9 cellular contexts compared by ENCODE assay signal in the genomic region with DNA sequence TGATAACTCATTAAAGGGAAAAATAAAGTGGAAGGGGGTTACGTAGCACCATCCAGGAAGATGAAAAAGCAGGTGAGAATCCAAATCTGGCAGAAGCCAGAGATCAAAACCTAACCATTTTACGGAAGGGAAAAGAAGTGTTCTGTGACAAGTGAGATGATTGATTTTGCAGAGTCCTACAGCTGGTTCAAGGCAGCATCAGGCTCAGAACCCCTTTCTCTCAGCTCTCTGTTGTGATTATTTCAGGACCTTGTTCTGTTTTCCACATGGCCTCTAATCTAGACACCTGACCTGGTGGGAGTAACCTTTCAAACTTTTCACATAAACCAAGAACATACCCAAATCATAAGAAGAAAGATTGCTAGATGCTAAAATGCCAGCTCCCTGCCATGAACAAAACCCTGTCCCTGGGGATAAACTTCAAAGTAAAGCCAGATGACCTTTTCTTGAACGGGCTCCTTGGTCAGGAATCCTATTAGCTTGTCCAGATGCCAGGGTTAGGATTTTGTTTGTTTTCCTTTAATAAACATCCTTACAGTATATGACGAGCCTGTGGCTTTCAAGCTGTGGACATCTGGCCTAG. TPM values are rescaled to one million over a fixed set of nuclear protein-coding genes. Genes with fewer than 3 reads are reported as not detected.
DNase-seq lines count a peak whose midpoint lies in the region; ATAC-seq and TF ChIP-seq lines count a peak whose summit lies in the region.
"Had no signal": no experiment of that assay in that cellular context is flagged by ENCODE, and none has a peak within 500 bp of the region (broad histone marks: within the 10 kb centered on the region; RNA-seq: fewer than 3 reads in every experiment).

No MANE protein-coding gene starts in this region.

- peak overlapping the region; percentile 97 for H3K27ac Mint-ChIP-seq in stimulated activated naive CD8-positive, alpha-beta T cell treated with anti-CD3 and anti-CD28 coated beads, Interleukin-15, Interleukin-2, amounts not matched to agents 100 ng/mL and 50 ng/mL, for 24 hours
- peak overlapping the region; percentile 97 for H3K27ac Mint-ChIP-seq in activated naive CD8-positive, alpha-beta T cell

- no peak for TF ChIP-seq CTCF in lower lobe of right lung (IDR thresholded peaks at IDR 0.05)
- TF ChIP-seq CTCF in vagina (IDR thresholded peaks at IDR 0.05), result no peak

- peak overlapping the region; percentile 96 for H3K4me3 Mint-ChIP-seq in stimulated activated naive CD8-positive, alpha-beta T cell treated with anti-CD3 and anti-CD28 coated beads, Interleukin-15, Interleukin-2, amounts not matched to agents 100 ng/mL and 50 ng/mL, for 24 hours
- peak overlapping the region; percentile 95 for H3K4me3 Mint-ChIP-seq in activated naive CD8-positive, alpha-beta T cell

- H3K27ac ChIP-seq in lower lobe of right lung (peak overlapping the region; percentile 78), vagina (peak overlapping the region; percentile 68)

- H3K36me3 ChIP-seq in lower lobe of right lung (peaks cover 19% of the 10 kb centered on the region), vagina (no peaks in the 10 kb centered on the region)

- no peak for ATAC-seq in stimulated activated naive CD8-positive, alpha-beta T cell treated with anti-CD3 and anti-CD28 coated beads, Interleukin-15, Interleukin-2, amounts not matched to agents 100 U/mL and 50 U/mL, for 24 hours
- no peak for ATAC-seq in lower lobe of right lung

- intact Hi-C loops in lower lobe of right lung (cut with DNase I) (no loop called here), vagina (cut with DNase I) (loop anchor here (10.0 kb wide), 1 partner anchor 189 kb away; no protein-coding TSS in a partner anchor)

- H3K4me1 ChIP-seq in lower lobe of right lung (peaks cover 95% of the 10 kb centered on the region), vagina (peaks cover 52% of the 10 kb centered on the region)

- H3K27me3 ChIP-seq in lower lobe of right lung (ENCODE audit: low read depth) (peaks cover 5% of the 10 kb centered on the region), vagina (no peaks in the 10 kb centered on the region)

- H3K36me3 Mint-ChIP-seq in stimulated activated naive CD8-positive, alpha-beta T cell treated with anti-CD3 and anti-CD28 coated beads, Interleukin-15, Interleukin-2, amounts not matched to agents 100 ng/mL and 50 ng/mL, for 24 hours (ENCODE audit: low read depth), result peaks cover 92% of the 10 kb centered on the region
- H3K36me3 Mint-ChIP-seq in activated naive CD8-positive, alpha-beta T cell, result peaks cover 31% of the 10 kb centered on the region

- H3K4me3 ChIP-seq in lower lobe of right lung (peak overlapping the region; percentile 0), vagina (peak overlapping the region; percentile 7 to 23)

- H3K27me3 Mint-ChIP-seq in stimulated activated naive CD8-positive, alpha-beta T cell treated with anti-CD3 and anti-CD28 coated beads, Interleukin-15, Interleukin-2, amounts not matched to agents 100 ng/mL and 50 ng/mL, for 24 hours, result no peaks in the 10 kb centered on the region
- no peaks in the 10 kb centered on the region for H3K27me3 Mint-ChIP-seq in activated naive CD8-positive, alpha-beta T cell

- no peak for DNase-seq in stimulated activated naive CD8-positive, alpha-beta T cell treated with anti-CD3 and anti-CD28 coated beads, Interleukin-15, Interleukin-2, amounts not matched to agents 100 U/mL and 50 U/mL, for 24 hours
- DNase-seq in lower lobe of right lung (no peak), vagina (ENCODE audit: extremely low spot score in 2 of 2) (no peak), NCI-H2107 treated with DMSO at 0.1 percent for 48 hours (lab: John Stamatoyannopoulos, UW; ENCODE audit: unreplicated experiment) (no peak), amygdala (lab: John Stamatoyannopoulos, UW) (no peak)
- DNase-seq in activated effector memory CD4-positive, alpha-beta T cell treated with anti-CD3 and anti-CD28 coated beads, Interleukin-2, amount 50 U/mL, for 16 hours, result no peak
- DNase-seq: activated gamma-delta T cell had no signal

- TF ChIP-seq POLR2A in vagina (IDR thresholded peaks at IDR 0.05), result no peak

- no peaks in the 10 kb centered on the region for H3K9me3 Mint-ChIP-seq in stimulated activated naive CD8-positive, alpha-beta T cell treated with anti-CD3 and anti-CD28 coated beads, Interleukin-15, Interleukin-2, amounts not matched to agents 100 ng/mL and 50 ng/mL, for 24 hours
- H3K9me3 Mint-ChIP-seq in activated naive CD8-positive, alpha-beta T cell (ENCODE audit: low read depth), result no peaks in the 10 kb centered on the region

- H3K9me3 ChIP-seq in lower lobe of right lung, result no peaks in the 10 kb centered on the region
- H3K9me3 ChIP-seq in vagina, result no peaks in the 10 kb centered on the region

- peaks cover 90% of the 10 kb centered on the region for H3K4me1 Mint-ChIP-seq in stimulated activated naive CD8-positive, alpha-beta T cell treated with anti-CD3 and anti-CD28 coated beads, Interleukin-15, Interleukin-2, amounts not matched to agents 100 ng/mL and 50 ng/mL, for 24 hours (ENCODE audit: low read depth)
- peaks cover 82% of the 10 kb centered on the region for H3K4me1 Mint-ChIP-seq in activated naive CD8-positive, alpha-beta T cell (ENCODE audit: low read depth)

RNA-seq across cellular contexts. Expression of gene DUSP5, which starts 5.9 kb away (rescaled TPM):
- total RNA-seq in lower lobe of right lung, result 8.9 TPM
- total RNA-seq in vagina, result 75.1 TPM
